Comparison of ENCODE assay signal across 8 cellular contexts in genomic region chr10:100827819-100828743, GRCh38.
A peak's percentile ranks its signal among the peaks of the same experiment; 100 is the strongest.
DNase-seq lines count a peak whose midpoint lies in the region; ATAC-seq, FAIRE-seq and TF ChIP-seq lines count a peak whose summit lies in the region.

No MANE protein-coding gene starts in this region.

- FAIRE-seq in H54 (lab: Jason Lieb, UNC), result no peak

- H3K4me3 ChIP-seq in BE2C (ENCODE audit: low read depth, low read length), result peak overlapping the region; percentile 44
- H3K4me3 ChIP-seq in WERI-Rb-1 (ENCODE audit: low read depth, low read length), result peak overlapping the region; percentile 40
- no peak overlapping the region for H3K4me3 ChIP-seq in fibroblast of lung (replicated peaks in 1 of 4; ENCODE audit: control extremely low read depth in 1 of 4, insufficient read depth in 1 of 4, low read depth in 3 of 4, low read length in 4 of 4)

- no peaks in the 10 kb centered on the region for H4K20me1 ChIP-seq in fibroblast of lung (ENCODE audit: control insufficient read depth, extremely low read depth, insufficient read depth, low read length)

- H3K9me3 ChIP-seq in BE2C, result no peaks in the 10 kb centered on the region
- H3K9me3 ChIP-seq in WERI-Rb-1 (ENCODE audit: severe bottlenecking), result no peaks in the 10 kb centered on the region
- H3K9me3 ChIP-seq in fibroblast of lung (ENCODE audit: control insufficient read depth, insufficient read depth, low read depth, low read length), result no peaks in the 10 kb centered on the region

- H3K36me3 Mint-ChIP-seq in osteocyte (ENCODE audit: unreplicated experiment), result no peaks in the 10 kb centered on the region

- H3K27ac Mint-ChIP-seq in osteocyte (ENCODE audit: unreplicated experiment), result no peak overlapping the region

- H3K9me3 Mint-ChIP-seq in osteocyte (ENCODE audit: unreplicated experiment), result no peaks in the 10 kb centered on the region

- TF ChIP-seq POLR2A in H54 (IDR thresholded peaks at IDR 0.05; ENCODE audit: low read depth, low read length), result no peak

- TF ChIP-seq CTCF in BE2C (IDR thresholded peaks at IDR 0.05; ENCODE audit: low read depth, low read length) (peak; percentile 29; the same call in 1 of the 2 replicates), WERI-Rb-1 (IDR thresholded peaks at IDR 0.05; ENCODE audit: low read depth, low read length) (peak; percentile 15; the same call in 1 of the 2 replicates), fibroblast of lung (conservative IDR thresholded peaks at IDR 0.05 in 1 of 2, IDR thresholded peaks at IDR 0.05 in 1 of 2; ENCODE audit: low read depth in 1 of 2, low read length in 2 of 2) (no peak), osteocyte (IDR thresholded peaks at IDR 0.05) (peak; percentile 32)

- H3K4me1 Mint-ChIP-seq in osteocyte (ENCODE audit: unreplicated experiment), result peaks cover 20% of the 10 kb centered on the region

- H3K27ac ChIP-seq in WERI-Rb-1 (no peak overlapping the region), fibroblast of lung (ENCODE audit: insufficient read depth, low read length) (no peak overlapping the region)

- DNase-seq in BE2C, result peak; percentile 67
- DNase-seq in H54 (ENCODE audit: insufficient read length, low spot score), result peak; percentile 54
- DNase-seq in WERI-Rb-1, result peak; percentile 68
- peak in 1 of 2 donors; percentile 3 for DNase-seq in fibroblast of lung (ENCODE audit: low read depth in 2 of 2)
- no peak for DNase-seq in osteocyte (ENCODE audit: extremely low spot score, unreplicated experiment)
- no peak for DNase-seq in cortex of kidney (lab: John Stamatoyannopoulos, UW)

- no peaks in the 10 kb centered on the region for H3K79me2 ChIP-seq in fibroblast of lung (ENCODE audit: control insufficient read depth, insufficient read depth, low read length)

- peak overlapping the region; percentile 13 for H3K4me2 ChIP-seq in fibroblast of lung (ENCODE audit: extremely low read depth, insufficient read depth, low read length)

- ATAC-seq in HG03039 (IDR thresholded peaks at IDR 0.05; ENCODE audit: unreplicated experiment) (no peak), GM19324 (IDR thresholded peaks at IDR 0.05; ENCODE audit: low FRiP score, unreplicated experiment) (no peak)

- peaks cover 83% of the 10 kb centered on the region for H3K27me3 Mint-ChIP-seq in osteocyte (ENCODE audit: unreplicated experiment)

- H3K4me3 Mint-ChIP-seq in osteocyte (ENCODE audit: unreplicated experiment), result peak overlapping the region; percentile 75

- no peaks in the 10 kb centered on the region for H3K36me3 ChIP-seq in BE2C
- no peaks in the 10 kb centered on the region for H3K36me3 ChIP-seq in WERI-Rb-1
- no peaks in the 10 kb centered on the region for H3K36me3 ChIP-seq in fibroblast of lung (ENCODE audit: control insufficient read depth, insufficient read depth, low read length)

- H2AFZ ChIP-seq in fibroblast of lung (ENCODE audit: low read length), result no peak overlapping the region

- H3K9ac ChIP-seq in fibroblast of lung (ENCODE audit: insufficient read depth, low read length), result no peak overlapping the region

- no peaks in the 10 kb centered on the region for H3K4me1 ChIP-seq in BE2C
- H3K4me1 ChIP-seq in fibroblast of lung (ENCODE audit: control insufficient read depth, extremely low read depth, insufficient read depth, low read length), result no peaks in the 10 kb centered on the region

- H3K27me3 ChIP-seq in BE2C (peaks cover 93% of the 10 kb centered on the region), WERI-Rb-1 (ENCODE audit: insufficient read depth, low read depth, severe bottlenecking) (peaks cover 99% of the 10 kb centered on the region), fibroblast of lung (ENCODE audit: control insufficient read depth, insufficient read depth, low read length) (peaks cover 64% of the 10 kb centered on the region)

Comparison
In these comparisons a context has a peak if more than half of its experiments do, and no peak if none do; other contexts are left out.
1. DNase-seq: peak in BE2C (single experiment), H54 (single experiment) and WERI-Rb-1 (single experiment); none in osteocyte (single experiment) and cortex of kidney (single experiment).
2. H3K4me3 ChIP-seq: peak in BE2C (single experiment) and WERI-Rb-1 (single experiment); none in fibroblast of lung (0 of 4).
3. CTCF ChIP-seq: peak in BE2C (single experiment), WERI-Rb-1 (single experiment) and osteocyte (single experiment); none in fibroblast of lung (0 of 2).